In genomic region chr4:46123872-46124755, GRCh38 we compare ENCODE assay signal across 14 cellular contexts. TPM values are rescaled to one million over a fixed set of nuclear protein-coding genes. Genes with fewer than 3 reads are reported as not detected.
DNase-seq lines count a peak whose midpoint lies in the region; ATAC-seq and TF ChIP-seq lines count a peak whose summit lies in the region.
"Had no signal": no experiment of that assay in that cellular context is flagged by ENCODE, and none has a peak within 500 bp of the region (broad histone marks: within the 10 kb centered on the region; RNA-seq: fewer than 3 reads in every experiment).

TSS of gene GABRG1 (minus strand) at chr4:46124054. CDS start at chr4:46123913, 141 bp downstream.

- peaks cover 14% of the 10 kb centered on the region for H3K9me3 Mint-ChIP-seq in activated T-helper 2 cell treated with anti-CD3 and anti-CD28 coated beads, Interferon-gamma antibody, Interleukin-2, Interleukin-4, amounts not matched to agents 10 μg/mL and 5 μg/mL and 100 μg/mL, durations not matched to agents 14 hours and 24 hours and 36 hours

- H3K9me3 ChIP-seq in hepatocyte (ENCODE audit: low read depth) (no peaks in the 10 kb centered on the region), osteoblast (ENCODE audit: low read depth, low read length) (no peaks in the 10 kb centered on the region), WERI-Rb-1 (ENCODE audit: severe bottlenecking) (no peaks in the 10 kb centered on the region)

- peak within 1 kb of the TSS; percentile 54 for H3K4me2 ChIP-seq in hepatocyte
- H3K4me2 ChIP-seq in osteoblast (ENCODE audit: insufficient read depth, low read length), result no peak within 1 kb of the TSS

- no peak within 1 kb of the TSS for H3K4me3 Mint-ChIP-seq in activated T-helper 2 cell treated with anti-CD3 and anti-CD28 coated beads, Interferon-gamma antibody, Interleukin-2, Interleukin-4, amounts not matched to agents 10 μg/mL and 5 μg/mL and 100 μg/mL, durations not matched to agents 14 hours and 24 hours and 36 hours (ENCODE audit: low read depth)

- no peaks in the 10 kb centered on the region for H3K4me1 ChIP-seq in hepatocyte (ENCODE audit: insufficient read depth)
- no peaks in the 10 kb centered on the region for H3K4me1 ChIP-seq in osteoblast (ENCODE audit: insufficient read depth, low read length)

- H3K27me3 ChIP-seq in hepatocyte (peaks cover 21% of the 10 kb centered on the region), osteoblast (ENCODE audit: insufficient read depth, low read length) (no peaks in the 10 kb centered on the region), WERI-Rb-1 (ENCODE audit: insufficient read depth, low read depth, severe bottlenecking) (no peaks in the 10 kb centered on the region)

- no peak for ATAC-seq in HG03135 (IDR thresholded peaks at IDR 0.05; ENCODE audit: unreplicated experiment)
- ATAC-seq: GM12878, SK-N-SH treated with all-trans-retinoic acid at 6 μM for 48 hours had no signal

- H4K20me1 ChIP-seq in hepatocyte (ENCODE audit: insufficient read depth, poor library complexity, severe bottlenecking), result no peaks in the 10 kb centered on the region
- H4K20me1 ChIP-seq in osteoblast (ENCODE audit: insufficient read depth, low read length), result no peaks in the 10 kb centered on the region

- H3K79me2 ChIP-seq in hepatocyte, result no peaks in the 10 kb centered on the region
- H3K79me2 ChIP-seq in osteoblast (ENCODE audit: insufficient read depth, low read length), result no peaks in the 10 kb centered on the region

- peak; percentile 25 for DNase-seq in G401 (ENCODE audit: low spot score)
- peak; percentile 78 to 92 for DNase-seq in NCI-H524 (lab: John Stamatoyannopoulos, UW)
- peak; percentile 5 for DNase-seq in hepatocyte (ENCODE audit: low spot score)
- peak; percentile 6 for DNase-seq in osteoblast (ENCODE audit: insufficient read length, low spot score, missing footprints)
- DNase-seq in GM19238 (ENCODE audit: insufficient read length, low spot score), result no peak
- no peak for DNase-seq in WERI-Rb-1
- no peak for DNase-seq in activated T-helper 2 cell treated with anti-CD3 and anti-CD28 coated beads, Interferon-gamma antibody, Interleukin-2, Interleukin-4, amounts not matched to agents 10 μg/mL and 5 μg/mL and 100 μg/mL, durations not matched to agents 14 hours and 24 hours and 36 hours (ENCODE audit: low spot score)
- DNase-seq: activated CD4-positive, alpha-beta T cell treated with anti-CD3 and anti-CD28 coated beads for 48 hours; activated gamma-delta T cell; KG1 had no signal

- TF ChIP-seq CTCF in hepatocyte (IDR thresholded peaks at IDR 0.05; ENCODE audit: poor library complexity), result no peak
- TF ChIP-seq CTCF in osteoblast (IDR thresholded peaks at IDR 0.05; ENCODE audit: extremely low read depth, low read depth, low read length), result no peak
- TF ChIP-seq CTCF in WERI-Rb-1 (IDR thresholded peaks at IDR 0.05; ENCODE audit: low read depth, low read length), result no peak

- H3K4me3 ChIP-seq in hepatocyte (no peak within 1 kb of the TSS), osteoblast (ENCODE audit: insufficient read depth, low read length) (no peak within 1 kb of the TSS), WERI-Rb-1 (ENCODE audit: low read depth, low read length) (no peak within 1 kb of the TSS)
- H3K4me3 ChIP-seq: GM12878 had no signal

- H3K36me3 Mint-ChIP-seq in activated T-helper 2 cell treated with anti-CD3 and anti-CD28 coated beads, Interferon-gamma antibody, Interleukin-2, Interleukin-4, amounts not matched to agents 10 μg/mL and 5 μg/mL and 100 μg/mL, durations not matched to agents 14 hours and 24 hours and 36 hours (ENCODE audit: low read depth), result no peaks in the 10 kb centered on the region

- no peak within 1 kb of the TSS for H3K27ac Mint-ChIP-seq in activated T-helper 2 cell treated with anti-CD3 and anti-CD28 coated beads, Interferon-gamma antibody, Interleukin-2, Interleukin-4, amounts not matched to agents 10 μg/mL and 5 μg/mL and 100 μg/mL, durations not matched to agents 14 hours and 24 hours and 36 hours

- no peak within 1 kb of the TSS for H2AFZ ChIP-seq in hepatocyte
- no peak within 1 kb of the TSS for H2AFZ ChIP-seq in osteoblast (ENCODE audit: low read length)

- no peaks in the 10 kb centered on the region for H3K9me2 ChIP-seq in hepatocyte (replicated peaks; ENCODE audit: insufficient read depth)

- H3K36me3 ChIP-seq in hepatocyte (replicated peaks; ENCODE audit: insufficient read depth, low read depth), result no peaks in the 10 kb centered on the region
- no peaks in the 10 kb centered on the region for H3K36me3 ChIP-seq in osteoblast (ENCODE audit: insufficient read depth, low read length)
- H3K36me3 ChIP-seq in WERI-Rb-1, result no peaks in the 10 kb centered on the region

- WGBS in hepatocyte (ENCODE audit: low lambda C conversion rate, missing lambda C conversion rate), result 9% methylated on average over 23 of the region's 23 CpGs

- no peaks in the 10 kb centered on the region for H3K27me3 Mint-ChIP-seq in activated T-helper 2 cell treated with anti-CD3 and anti-CD28 coated beads, Interferon-gamma antibody, Interleukin-2, Interleukin-4, amounts not matched to agents 10 μg/mL and 5 μg/mL and 100 μg/mL, durations not matched to agents 14 hours and 24 hours and 36 hours (ENCODE audit: low read depth)

- in situ Hi-C loops in G401 (cut with HindIII; ENCODE audit: low sequenced_read_pairs), result no loop called here

- H3K27ac ChIP-seq in hepatocyte (no peak within 1 kb of the TSS), osteoblast (ENCODE audit: low read depth, low read length) (no peak within 1 kb of the TSS), WERI-Rb-1 (no peak within 1 kb of the TSS)

- intact Hi-C loops in activated T-helper 2 cell treated with anti-CD3 and anti-CD28 coated beads, Interferon-gamma antibody, Interleukin-2, Interleukin-4, amounts not matched to agents 10 μg/mL and 5 μg/mL and 100 μg/mL, durations not matched to agents 14 hours and 24 hours and 36 hours (cut with micrococcal nuclease), result no loop called here

- H3K4me1 Mint-ChIP-seq in activated T-helper 2 cell treated with anti-CD3 and anti-CD28 coated beads, Interferon-gamma antibody, Interleukin-2, Interleukin-4, amounts not matched to agents 10 μg/mL and 5 μg/mL and 100 μg/mL, durations not matched to agents 14 hours and 24 hours and 36 hours (ENCODE audit: low read depth), result no peaks in the 10 kb centered on the region

RNA-seq across cellular contexts. Expression of gene GABRG1, which starts in this region (rescaled TPM):
- total RNA-seq in G401 (2014; rRNA removed; shearing (Covaris generic)), result not detected in 2 replicates
- total RNA-seq in hepatocyte, result not detected in 2 replicates
- not detected in 2 replicates for polyA plus RNA-seq in hepatocyte
- total RNA-seq in osteoblast, result not detected in 2 replicates
- total RNA-seq in activated T-helper 2 cell treated with anti-CD3 and anti-CD28 coated beads, Interferon-gamma antibody, Interleukin-2, Interleukin-4, amounts not matched to agents 10 μg/mL and 5 μg/mL and 100 μg/mL, durations not matched to agents 14 hours and 24 hours and 36 hours, result not detected in 2 replicates
- total RNA-seq: GM12878, lung microvascular endothelial cell had no signal

Comparison
In these comparisons a context has a peak if more than half of its experiments do, and no peak if none do; other contexts are left out.
1. Peak in DNase-seq in G401; RNA of the gene not detected or under 1 TPM.
2. Peak in DNase-seq and H3K4me2 ChIP-seq in hepatocyte; RNA of the gene not detected or under 1 TPM.
3. Peak in DNase-seq in osteoblast; RNA of the gene not detected or under 1 TPM.
4. DNase-seq: peak in NCI-H524 (2 of 2); none in GM19238 (single experiment), WERI-Rb-1 (single experiment) and activated T-helper 2 cell treated with anti-CD3 and anti-CD28 coated beads, Interferon-gamma antibody, Interleukin-2, Interleukin-4, amounts not matched to agents 10 μg/mL and 5 μg/mL and 100 μg/mL, durations not matched to agents 14 hours and 24 hours and 36 hours (single experiment).